In the genomic region with DNA sequence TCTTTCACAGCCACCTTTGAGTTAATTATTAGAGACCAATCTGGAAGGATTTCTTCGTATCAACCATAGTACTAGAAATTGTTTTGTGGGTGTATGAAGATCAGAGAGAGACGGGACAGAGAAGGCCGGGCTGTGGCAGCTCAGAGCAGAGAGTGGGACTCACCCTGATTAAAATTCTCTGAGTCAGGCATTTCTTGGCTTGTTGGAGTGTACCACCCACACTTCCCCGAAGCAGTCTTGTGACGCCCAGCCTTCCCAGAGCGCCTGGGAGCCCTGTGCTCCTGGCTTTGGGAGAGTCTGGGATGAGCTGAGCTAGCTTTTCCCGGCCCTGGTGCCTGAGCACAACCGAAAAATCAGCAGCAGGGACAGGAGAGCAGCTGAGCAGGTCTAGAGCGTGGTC, we compare ENCODE assay signal across 9 cellular contexts. TPM values are rescaled to one million over a fixed set of nuclear protein-coding genes. Genes with fewer than 3 reads are reported as not detected.
DNase-seq lines count a peak whose midpoint lies in the region; ATAC-seq and TF ChIP-seq lines count a peak whose summit lies in the region.
"Had no signal": no experiment of that assay in that cellular context is flagged by ENCODE, and none has a peak within 500 bp of the region (broad histone marks: within the 10 kb centered on the region; RNA-seq: fewer than 3 reads in every experiment).

No MANE protein-coding gene starts in this region.

- DNase-seq in RWPE1 (ENCODE audit: low spot score): peak; percentile 80
- peak; percentile 77 for DNase-seq in epithelial cell of proximal tubule (ENCODE audit: low read depth)
- DNase-seq in upper lobe of right lung: peak; percentile 80
- no peak for DNase-seq in DMS53 treated with DMSO at 0.1 percent for 48 hours (lab: John Stamatoyannopoulos, UW; ENCODE audit: unreplicated experiment)
- DNase-seq: activated CD8-positive, alpha-beta memory T cell treated with anti-CD3 and anti-CD28 coated beads, Interleukin-2, amount 10 ng/mL, durations not matched to agents 7 days and 5 days had no signal

- H3K27ac ChIP-seq in RWPE1 (peak overlapping the region; percentile 85), mucosa of rectum (ENCODE audit: low read depth in 2 of 2, low read length in 2 of 2) (peak overlapping the region; percentile 71 to 83), upper lobe of right lung (peak overlapping the region; percentile 87)

- peaks cover 3 to 5% of the 10 kb centered on the region in 2 donors for H3K36me3 ChIP-seq in mucosa of rectum (ENCODE audit: control insufficient read depth in 2 of 2, insufficient read depth in 2 of 2, low read length in 2 of 2)
- peaks cover 5% of the 10 kb centered on the region for H3K36me3 ChIP-seq in upper lobe of right lung

- POLR2A ChIA-PET in RWPE1 (lab: Yijun Ruan, JAX; ENCODE audit: low non-redundant PET): no interaction called here

- ATAC-seq in upper lobe of right lung: peak; percentile 82
- ATAC-seq in HG02852 (IDR thresholded peaks at IDR 0.05; ENCODE audit: unreplicated experiment): no peak
- no peak for ATAC-seq in GM18861 (IDR thresholded peaks at IDR 0.05; ENCODE audit: unreplicated experiment)
- no peak for ATAC-seq in GM19395 (IDR thresholded peaks at IDR 0.05; ENCODE audit: unreplicated experiment)
- ATAC-seq: activated CD8-positive, alpha-beta memory T cell treated with anti-CD3 and anti-CD28 coated beads, Interleukin-2, amount 10 ng/mL, durations not matched to agents 7 days and 5 days had no signal

- H3K4me1 ChIP-seq in mucosa of rectum (ENCODE audit: control insufficient read depth in 2 of 2, insufficient read depth in 2 of 2, low read length in 2 of 2) (peaks cover 10 to 12% of the 10 kb centered on the region in 2 donors), upper lobe of right lung (peaks cover 68% of the 10 kb centered on the region)

- CTCF ChIA-PET in RWPE1 (lab: Yijun Ruan, JAX): no interaction called here

- intact Hi-C loops in upper lobe of right lung (cut with DNase I): no loop called here

- H3K4me3 ChIP-seq in epithelial cell of proximal tubule (ENCODE audit: low read depth, low read length) (peak overlapping the region; percentile 36), mucosa of rectum (ENCODE audit: low read length in 2 of 2) (no peak overlapping the region), upper lobe of right lung (no peak overlapping the region)

- H3K27me3 ChIP-seq in mucosa of rectum (ENCODE audit: control insufficient read depth in 2 of 2, insufficient read depth in 2 of 2, low read length in 2 of 2) (no peaks in the 10 kb centered on the region), upper lobe of right lung (no peaks in the 10 kb centered on the region)

- H3K9ac ChIP-seq in mucosa of rectum (ENCODE audit: low read depth in 1 of 2, low read length in 2 of 2): peak overlapping the region; percentile 35 to 38

- TF ChIP-seq CTCF in RWPE1 (conservative IDR thresholded peaks at IDR 0.05; ENCODE audit: low read depth): no peak
- no peak for TF ChIP-seq CTCF in epithelial cell of proximal tubule (conservative IDR thresholded peaks at IDR 0.05; ENCODE audit: low read depth, low read length)
- no peak for TF ChIP-seq CTCF in upper lobe of right lung (IDR thresholded peaks at IDR 0.05)

- H3K9me3 ChIP-seq in mucosa of rectum (ENCODE audit: control insufficient read depth in 2 of 2, low read length in 2 of 2): no peaks in the 10 kb centered on the region
- no peaks in the 10 kb centered on the region for H3K9me3 ChIP-seq in upper lobe of right lung

RNA-seq across cellular contexts. Expression of a gene that starts 19.4 kb away (rescaled TPM):
- total RNA-seq in epithelial cell of proximal tubule (33.9 and 42.8 TPM in 2 replicates), upper lobe of right lung (90.9 TPM)

RNA-seq across cellular contexts. Expression of a gene that starts 32.5 kb away (rescaled TPM):
- 0.07 and 0.75 TPM in 2 replicates for total RNA-seq in epithelial cell of proximal tubule
- total RNA-seq in upper lobe of right lung: 3.0 TPM

RNA-seq across cellular contexts. Expression of a gene that starts 38.7 kb away (rescaled TPM):
- total RNA-seq in epithelial cell of proximal tubule: not detected in 2 replicates
- not detected for total RNA-seq in upper lobe of right lung
- total RNA-seq: activated CD8-positive, alpha-beta memory T cell treated with anti-CD3 and anti-CD28 coated beads, Interleukin-2, amount 10 ng/mL, durations not matched to agents 7 days and 5 days had no signal

RNA-seq across cellular contexts. Expression of a gene that starts 55.0 kb away (rescaled TPM):
- total RNA-seq in epithelial cell of proximal tubule (194 and 246 TPM in 2 replicates), upper lobe of right lung (39.0 TPM)
- total RNA-seq: activated CD8-positive, alpha-beta memory T cell treated with anti-CD3 and anti-CD28 coated beads, Interleukin-2, amount 10 ng/mL, durations not matched to agents 7 days and 5 days had no signal
